ENCODE assay signal across 17 cellular contexts in genomic region chr5:94731471-94731870, GRCh38.
"Had no signal": no experiment of that assay in that cellular context is flagged by ENCODE, and none has a peak within 500 bp of the region (broad histone marks: within the 10 kb centered on the region; RNA-seq: fewer than 3 reads in every experiment).

No MANE protein-coding gene starts in this region.

- H3K36me3 ChIP-seq: MG63 had no signal

- H3K27ac ChIP-seq: RWPE1 had no signal

- H3K4me3 ChIP-seq: MG63 had no signal

- H3K9me3 ChIP-seq: MG63 had no signal

- ATAC-seq: Panc1, PC-3 had no signal

- DNase-seq: KBM-7, MG63, NCI-H1092 treated with DMSO at 0.1 percent for 48 hours, NCI-H1436, NCI-H187, NCI-H2029, NCI-H2081 treated with DMSO at 0.1 percent for 48 hours, NCI-H2171, NCI-H226, NCI-H510A, NCI-H524 treated with DMSO at 0.1 percent for 48 hours, NCI-H69, NCI-H774, PC-3, SHP77 had no signal

- H3K27me3 ChIP-seq: MG63 had no signal
